Comparison of ENCODE assay signal across 8 cellular contexts in the genomic region with DNA sequence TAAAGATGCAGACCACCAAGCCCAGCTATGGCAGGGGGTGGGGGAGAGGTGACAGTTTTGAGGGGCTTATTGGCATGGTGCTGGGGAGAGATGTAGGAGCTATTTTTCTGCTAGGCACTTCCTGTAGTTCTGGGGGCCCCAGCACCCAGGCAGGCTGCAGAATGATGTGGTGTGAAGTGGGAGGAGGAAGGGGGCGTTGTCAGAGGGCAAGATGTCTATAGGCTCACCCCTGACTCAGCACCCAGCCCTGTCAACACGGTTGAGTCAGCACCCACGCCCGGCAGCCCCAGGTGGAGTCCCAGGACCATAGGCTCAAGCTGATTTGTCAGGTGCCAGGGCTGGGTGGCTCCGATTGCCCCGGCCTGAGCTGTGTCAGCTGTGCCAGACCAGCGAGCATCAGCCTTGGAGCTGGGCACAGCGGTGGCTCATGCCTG. TPM values are rescaled to one million over a fixed set of nuclear protein-coding genes. Genes with fewer than 3 reads are reported as not detected.
DNase-seq lines count a peak whose midpoint lies in the region; ATAC-seq and FAIRE-seq lines count a peak whose summit lies in the region.

No MANE protein-coding gene starts in this region.

- DNase-seq in NOMO-1 treated with DMSO at 0.1 percent for 48 hours (lab: John Stamatoyannopoulos, UW; ENCODE audit: unreplicated experiment) = peak; percentile 38
- no peak for DNase-seq in NOMO-1 treated with dmso at 0.1 percent for 144 hours (lab: John Stamatoyannopoulos, UW; ENCODE audit: unreplicated experiment)
- DNase-seq in RPMI8226 = peak; percentile 99
- peak; percentile 91 for DNase-seq in activated gamma-delta T cell treated with anti-CD3 and anti-CD28 coated beads, Interleukin-2, amount 50 U/mL, for 16 hours (ENCODE audit: low read depth)
- DNase-seq in left ventricle myocardium superior = peak; percentile 68
- DNase-seq in stimulated activated CD4-positive, alpha-beta T cell treated with anti-CD3 and anti-CD28 coated beads, Interleukin-4, amount 100 ng/mL, for 48 hours (ENCODE audit: low read depth in 2 of 2) = peak; percentile 86 to 92
- no peak for DNase-seq in GM19239 (ENCODE audit: insufficient read length, low spot score)

- no peak for FAIRE-seq in GM19239 (lab: Jason Lieb, UNC)

- ATAC-seq in left ventricle myocardium superior = peak; percentile 12
- ATAC-seq in HG02970 (IDR thresholded peaks at IDR 0.05; ENCODE audit: low FRiP score, unreplicated experiment) = no peak

- intact Hi-C loops in left ventricle myocardium superior (cut with micrococcal nuclease) = no loop called here

RNA-seq across cellular contexts. Expression of a gene that starts 5.8 kb away (rescaled TPM):
- 72.1 TPM for total RNA-seq in left ventricle myocardium superior

Comparison
In these comparisons a context has a peak if more than half of its experiments do, and no peak if none do; other contexts are left out.
1. DNase-seq: peak in NOMO-1 treated with DMSO at 0.1 percent for 48 hours (single experiment), RPMI8226 (single experiment), activated gamma-delta T cell treated with anti-CD3 and anti-CD28 coated beads, Interleukin-2, amount 50 U/mL, for 16 hours (single experiment), left ventricle myocardium superior (single experiment) and stimulated activated CD4-positive, alpha-beta T cell treated with anti-CD3 and anti-CD28 coated beads, Interleukin-4, amount 100 ng/mL, for 48 hours (2 of 2); none in NOMO-1 treated with dmso at 0.1 percent for 144 hours (single experiment) and GM19239 (single experiment).